2 cellular contexts compared by ENCODE assay signal in the genomic region with DNA sequence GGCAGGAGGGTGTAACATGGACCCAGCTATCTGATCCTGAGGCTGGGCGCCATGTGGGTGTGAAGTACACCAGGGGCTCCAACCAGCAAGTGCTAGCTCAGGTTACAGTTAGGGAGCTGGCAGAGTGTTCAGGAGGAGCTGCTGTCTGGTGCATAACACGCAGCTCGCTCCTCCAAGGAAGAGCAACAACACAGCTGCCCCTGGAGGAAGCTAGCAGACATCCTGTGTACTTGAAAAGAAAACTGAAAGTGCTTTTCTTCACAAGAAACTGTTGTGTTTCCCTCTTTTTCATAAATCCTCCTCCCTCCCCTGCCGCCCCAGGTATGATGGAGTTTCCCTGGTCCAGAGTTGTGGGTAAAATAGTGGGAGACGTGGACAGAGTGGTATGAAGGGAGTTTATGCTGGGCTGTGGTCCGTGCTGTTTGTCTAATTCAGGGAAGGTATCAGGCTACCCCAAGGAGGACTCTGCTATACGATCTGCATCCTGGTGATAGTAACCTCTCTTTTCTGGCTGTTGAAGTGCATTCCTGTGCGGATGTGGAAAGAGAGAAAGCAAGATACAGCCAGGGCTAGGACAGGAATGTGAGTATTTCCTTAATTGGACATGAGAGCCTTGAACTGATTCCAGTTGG.
TF ChIP-seq lines count a peak whose summit lies in the region.

No MANE protein-coding gene starts in this region.

TF ChIP-seq in A549, 52 proteins besides CTCF, POLR2A, EP300 and RAD21 (continued from another document):
- no peak for TF ChIP-seq MAFK (IDR thresholded peaks at IDR 0.05; ENCODE audit: partially characterized antibody)
- no peak for TF ChIP-seq KDM1A (IDR thresholded peaks at IDR 0.05; ENCODE audit: low read depth)
- TF ChIP-seq HDAC2 (IDR thresholded peaks at IDR 0.05), result no peak
- no peak for TF ChIP-seq SREBF2 (IDR thresholded peaks at IDR 0.05)
- no peak for TF ChIP-seq POLR2AphosphoS2 (conservative IDR thresholded peaks at IDR 0.05; ENCODE audit: low read length)
- no peak for TF ChIP-seq NPAS2 (CRISPR knock-in tag; IDR thresholded peaks at IDR 0.05; ENCODE audit: borderline replicate concordance)
- TF ChIP-seq ZFP36 (IDR thresholded peaks at IDR 0.05; ENCODE audit: borderline replicate concordance, partially characterized antibody), result no peak
- TF ChIP-seq HEYL (CRISPR knock-in tag; IDR thresholded peaks at IDR 0.05), result no peak
- TF ChIP-seq, protein P1, sequence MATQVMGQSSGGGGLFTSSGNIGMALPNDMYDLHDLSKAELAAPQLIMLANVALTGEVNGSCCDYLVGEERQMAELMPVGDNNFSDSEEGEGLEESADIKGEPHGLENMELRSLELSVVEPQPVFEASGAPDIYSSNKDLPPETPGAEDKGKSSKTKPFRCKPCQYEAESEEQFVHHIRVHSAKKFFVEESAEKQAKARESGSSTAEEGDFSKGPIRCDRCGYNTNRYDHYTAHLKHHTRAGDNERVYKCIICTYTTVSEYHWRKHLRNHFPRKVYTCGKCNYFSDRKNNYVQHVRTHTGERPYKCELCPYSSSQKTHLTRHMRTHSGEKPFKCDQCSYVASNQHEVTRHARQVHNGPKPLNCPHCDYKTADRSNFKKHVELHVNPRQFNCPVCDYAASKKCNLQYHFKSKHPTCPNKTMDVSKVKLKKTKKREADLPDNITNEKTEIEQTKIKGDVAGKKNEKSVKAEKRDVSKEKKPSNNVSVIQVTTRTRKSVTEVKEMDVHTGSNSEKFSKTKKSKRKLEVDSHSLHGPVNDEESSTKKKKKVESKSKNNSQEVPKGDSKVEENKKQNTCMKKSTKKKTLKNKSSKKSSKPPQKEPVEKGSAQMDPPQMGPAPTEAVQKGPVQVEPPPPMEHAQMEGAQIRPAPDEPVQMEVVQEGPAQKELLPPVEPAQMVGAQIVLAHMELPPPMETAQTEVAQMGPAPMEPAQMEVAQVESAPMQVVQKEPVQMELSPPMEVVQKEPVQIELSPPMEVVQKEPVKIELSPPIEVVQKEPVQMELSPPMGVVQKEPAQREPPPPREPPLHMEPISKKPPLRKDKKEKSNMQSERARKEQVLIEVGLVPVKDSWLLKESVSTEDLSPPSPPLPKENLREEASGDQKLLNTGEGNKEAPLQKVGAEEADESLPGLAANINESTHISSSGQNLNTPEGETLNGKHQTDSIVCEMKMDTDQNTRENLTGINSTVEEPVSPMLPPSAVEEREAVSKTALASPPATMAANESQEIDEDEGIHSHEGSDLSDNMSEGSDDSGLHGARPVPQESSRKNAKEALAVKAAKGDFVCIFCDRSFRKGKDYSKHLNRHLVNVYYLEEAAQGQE (IDR thresholded peaks at IDR 0.05), result no peak
- TF ChIP-seq CEBPB (IDR thresholded peaks at IDR 0.05), result no peak
- TF ChIP-seq RCOR1 (IDR thresholded peaks at IDR 0.05; ENCODE audit: low read depth, low read length), result no peak
- TF ChIP-seq RARB (CRISPR knock-in tag; IDR thresholded peaks at IDR 0.05), result no peak
- no peak for TF ChIP-seq JUNB (IDR thresholded peaks at IDR 0.05)
- no peak for TF ChIP-seq TP53 (CRISPR knock-in tag; IDR thresholded peaks at IDR 0.05)
- TF ChIP-seq FOSL2 (IDR thresholded peaks at IDR 0.05), result no peak
- no peak for TF ChIP-seq FOSL2 (CRISPR knock-in tag; IDR thresholded peaks at IDR 0.05)
- no peak for TF ChIP-seq SMC3 (IDR thresholded peaks at IDR 0.05)
TF ChIP-seq in A549: peak in this region for 0.

TF ChIP-seq in HepG2, 621 proteins besides CTCF, POLR2A, EP300 and RAD21 (continued from another document):
- TF ChIP-seq, protein P2, sequence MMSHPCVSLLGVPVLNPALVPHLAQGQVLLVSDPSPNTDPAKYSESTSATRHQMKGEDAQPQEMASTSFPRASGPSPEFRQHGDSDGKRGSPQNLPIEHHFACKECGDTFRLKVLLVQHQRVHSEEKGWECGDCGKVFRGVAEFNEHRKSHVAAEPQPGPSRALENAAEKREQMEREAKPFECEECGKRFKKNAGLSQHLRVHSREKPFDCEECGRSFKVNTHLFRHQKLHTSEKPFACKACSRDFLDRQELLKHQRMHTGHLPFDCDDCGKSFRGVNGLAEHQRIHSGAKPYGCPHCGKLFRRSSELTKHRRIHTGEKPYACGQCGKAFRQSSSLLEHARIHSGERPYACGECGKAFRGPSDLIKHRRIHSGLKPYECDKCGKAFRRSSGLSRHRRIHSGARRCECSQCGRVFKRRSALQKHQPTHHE (CRISPR knock-in tag; IDR thresholded peaks at IDR 0.05; ENCODE audit: borderline replicate concordance), result no peak
- TF ChIP-seq, protein P3, sequence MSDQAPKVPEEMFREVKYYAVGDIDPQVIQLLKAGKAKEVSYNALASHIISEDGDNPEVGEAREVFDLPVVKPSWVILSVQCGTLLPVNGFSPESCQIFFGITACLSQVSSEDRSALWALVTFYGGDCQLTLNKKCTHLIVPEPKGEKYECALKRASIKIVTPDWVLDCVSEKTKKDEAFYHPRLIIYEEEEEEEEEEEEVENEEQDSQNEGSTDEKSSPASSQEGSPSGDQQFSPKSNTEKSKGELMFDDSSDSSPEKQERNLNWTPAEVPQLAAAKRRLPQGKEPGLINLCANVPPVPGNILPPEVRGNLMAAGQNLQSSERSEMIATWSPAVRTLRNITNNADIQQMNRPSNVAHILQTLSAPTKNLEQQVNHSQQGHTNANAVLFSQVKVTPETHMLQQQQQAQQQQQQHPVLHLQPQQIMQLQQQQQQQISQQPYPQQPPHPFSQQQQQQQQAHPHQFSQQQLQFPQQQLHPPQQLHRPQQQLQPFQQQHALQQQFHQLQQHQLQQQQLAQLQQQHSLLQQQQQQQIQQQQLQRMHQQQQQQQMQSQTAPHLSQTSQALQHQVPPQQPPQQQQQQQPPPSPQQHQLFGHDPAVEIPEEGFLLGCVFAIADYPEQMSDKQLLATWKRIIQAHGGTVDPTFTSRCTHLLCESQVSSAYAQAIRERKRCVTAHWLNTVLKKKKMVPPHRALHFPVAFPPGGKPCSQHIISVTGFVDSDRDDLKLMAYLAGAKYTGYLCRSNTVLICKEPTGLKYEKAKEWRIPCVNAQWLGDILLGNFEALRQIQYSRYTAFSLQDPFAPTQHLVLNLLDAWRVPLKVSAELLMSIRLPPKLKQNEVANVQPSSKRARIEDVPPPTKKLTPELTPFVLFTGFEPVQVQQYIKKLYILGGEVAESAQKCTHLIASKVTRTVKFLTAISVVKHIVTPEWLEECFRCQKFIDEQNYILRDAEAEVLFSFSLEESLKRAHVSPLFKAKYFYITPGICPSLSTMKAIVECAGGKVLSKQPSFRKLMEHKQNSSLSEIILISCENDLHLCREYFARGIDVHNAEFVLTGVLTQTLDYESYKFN (CRISPR knock-in tag; conservative IDR thresholded peaks at IDR 0.05), result no peak
- no peak for TF ChIP-seq ZNF737 (CRISPR knock-in tag; IDR thresholded peaks at IDR 0.05; ENCODE audit: borderline replicate concordance)
- no peak for TF ChIP-seq ZNF83 (CRISPR knock-in tag; IDR thresholded peaks at IDR 0.05; ENCODE audit: borderline replicate concordance)
- TF ChIP-seq TAF1 (CRISPR knock-in tag; IDR thresholded peaks at IDR 0.05), result no peak
- TF ChIP-seq RNF2 (conservative IDR thresholded peaks at IDR 0.05; ENCODE audit: low read depth), result no peak
- TF ChIP-seq ZNF292 (CRISPR knock-in tag; IDR thresholded peaks at IDR 0.05; ENCODE audit: borderline replicate concordance, low read depth), result no peak
- no peak for TF ChIP-seq KLF9 (CRISPR knock-in tag; IDR thresholded peaks at IDR 0.05; ENCODE audit: low read depth)
